8 cellular contexts compared by ENCODE assay signal in genomic region chr15:90099868-90100854, GRCh38. TPM values are rescaled to one million over a fixed set of nuclear protein-coding genes. Genes with fewer than 3 reads are reported as not detected.
A peak's percentile ranks its signal among the peaks of the same experiment; 100 is the strongest.
DNase-seq lines count a peak whose midpoint lies in the region; ATAC-seq and TF ChIP-seq lines count a peak whose summit lies in the region.

No MANE protein-coding gene starts in this region.

- H3K4me1 Mint-ChIP-seq in activated CD8-positive, alpha-beta T cell treated with anti-CD3 and anti-CD28 coated beads, Interleukin-2, amount 10 ng/mL, durations not matched to agents 7 days and 5 days (ENCODE audit: low read depth) = peaks cover 72% of the 10 kb centered on the region

- peaks cover 44% of the 10 kb centered on the region for H3K36me3 Mint-ChIP-seq in activated CD8-positive, alpha-beta T cell treated with anti-CD3 and anti-CD28 coated beads, Interleukin-2, amount 10 ng/mL, durations not matched to agents 7 days and 5 days (ENCODE audit: low read depth)

- in situ Hi-C loops in gastrocnemius medialis (cut with MboI; ENCODE audit: low sequenced_read_pairs in 4 of 4) = loop anchor here in 3 of 4 donors (25.0 kb wide), 1 partner anchor 338 kb away; the partner anchor contains the start of gene MESP1 (in 3 of the 3)

- peaks cover 61% of the 10 kb centered on the region for H4K20me1 ChIP-seq in BLaER1

- H3K27me3 Mint-ChIP-seq in activated CD8-positive, alpha-beta T cell treated with anti-CD3 and anti-CD28 coated beads, Interleukin-2, amount 10 ng/mL, durations not matched to agents 7 days and 5 days (ENCODE audit: low read depth) = peaks cover 2% of the 10 kb centered on the region

- CTCF ChIA-PET in activated CD8-positive, alpha-beta T cell treated with anti-CD3 and anti-CD28 coated beads, Interleukin-2, amount 10 ng/mL, durations not matched to agents 7 days and 5 days (lab: Charles Lee) = interaction anchor here (0.8 to 5.8 kb wide), 12 partner anchors 13 to 832 kb away, joined by 3 to 40 read pairs (median 4); partner anchors contain the start of gene HDDC3

- H3K36me3 ChIP-seq in BLaER1 (peaks cover 18% of the 10 kb centered on the region), heart left ventricle (peaks cover 0 to 6% (median 0%) of the 10 kb centered on the region in 9 donors), gastrocnemius medialis (no peaks in the 10 kb centered on the region)

- ATAC-seq in activated CD8-positive, alpha-beta T cell treated with anti-CD3 and anti-CD28 coated beads, Interleukin-2, amount 10 ng/mL, durations not matched to agents 7 days and 5 days = no peak
- ATAC-seq in heart left ventricle (peak in 1 of 4 donors; percentile 16), gastrocnemius medialis (peak in 1 of 2 donors; percentile 7), GM18873 (IDR thresholded peaks at IDR 0.05; ENCODE audit: low FRiP score, unreplicated experiment) (no peak), GM18520 (IDR thresholded peaks at IDR 0.05; ENCODE audit: unreplicated experiment) (no peak)

- H3K27me3 ChIP-seq in BLaER1 (0 out of 2 replicates have a peak, but pooled peaks cover 7% of the 10 kb centered on the region), heart left ventricle (no peaks in the 10 kb centered on the region), gastrocnemius medialis (no peaks in the 10 kb centered on the region)

- H3K4me2 ChIP-seq in BLaER1 = peak overlapping the region; percentile 100

- peak overlapping the region; percentile 93 for H3K4me3 Mint-ChIP-seq in activated CD8-positive, alpha-beta T cell treated with anti-CD3 and anti-CD28 coated beads, Interleukin-2, amount 10 ng/mL, durations not matched to agents 7 days and 5 days

- DNase-seq in H4 (ENCODE audit: low spot score) = peak; percentile 38
- DNase-seq in activated CD8-positive, alpha-beta T cell treated with anti-CD3 and anti-CD28 coated beads, Interleukin-2, amount 10 ng/mL, durations not matched to agents 7 days and 5 days = peak; percentile 50
- DNase-seq in heart left ventricle = peak in 1 of 5 donors; percentile 69
- DNase-seq in gastrocnemius medialis = peak in 1 of 2 donors; percentile 78
- DNase-seq in ureter (ENCODE audit: low spot score) = no peak

- H3K4me3 ChIP-seq in BLaER1 (peak overlapping the region; percentile 93), heart left ventricle (peak overlapping the region in 11 of 12 donors; percentile 70 to 98 (median 93)), gastrocnemius medialis (peak overlapping the region in 1 of 4 donors; percentile 89)

- no peak for TF ChIP-seq POLR2A in heart left ventricle (IDR thresholded peaks at IDR 0.05)
- no peak for TF ChIP-seq POLR2A in gastrocnemius medialis (IDR thresholded peaks at IDR 0.05)

- H3K27ac Mint-ChIP-seq in activated CD8-positive, alpha-beta T cell treated with anti-CD3 and anti-CD28 coated beads, Interleukin-2, amount 10 ng/mL, durations not matched to agents 7 days and 5 days = peak overlapping the region; percentile 99

- intact Hi-C loops in heart left ventricle (cut with DNase I) = loop anchor here in 1 of 10 donors (5.0 kb wide), 1 partner anchor 122 kb away; no protein-coding TSS in a partner anchor
- intact Hi-C loops in gastrocnemius medialis (cut with DNase I; ENCODE audit: low total_unique reads) = loop anchor here (5.0 to 10.0 kb wide), 3 partner anchors 98 to 1188 kb away; partner anchors contain the start of genes MFGE8 and ZNF710

- no peak for TF ChIP-seq CTCF in heart left ventricle (IDR thresholded peaks at IDR 0.05)
- no peak for TF ChIP-seq CTCF in gastrocnemius medialis (IDR thresholded peaks at IDR 0.05 in 4 of 5, conservative IDR thresholded peaks at IDR 0.05 in 1 of 5)

- H3K9me3 ChIP-seq in BLaER1 (no peaks in the 10 kb centered on the region), heart left ventricle (no peaks in the 10 kb centered on the region), gastrocnemius medialis (no peaks in the 10 kb centered on the region)

- 46 to 64% (median 53%) methylated on average over 11 of the region's 11 CpGs for WGBS in heart left ventricle, 4 donors

- no peaks in the 10 kb centered on the region for H3K9me3 Mint-ChIP-seq in activated CD8-positive, alpha-beta T cell treated with anti-CD3 and anti-CD28 coated beads, Interleukin-2, amount 10 ng/mL, durations not matched to agents 7 days and 5 days (ENCODE audit: insufficient read depth)

- H3K27ac ChIP-seq in BLaER1 (peak overlapping the region; percentile 99), heart left ventricle (peak overlapping the region; percentile 91 to 100 (median 98)), gastrocnemius medialis (peak overlapping the region; percentile 94 to 100 (median 99))

- peaks cover 73% of the 10 kb centered on the region for H3K4me1 ChIP-seq in BLaER1
- H3K4me1 ChIP-seq in heart left ventricle = peaks cover 5 to 81% (median 59%) of the 10 kb centered on the region in 12 donors
- H3K4me1 ChIP-seq in gastrocnemius medialis = peaks cover 79 to 88% of the 10 kb centered on the region in 2 donors

- POLR2A ChIA-PET in activated CD8-positive, alpha-beta T cell treated with anti-CD3 and anti-CD28 coated beads, Interleukin-2, amount 10 ng/mL, durations not matched to agents 7 days and 5 days (lab: Charles Lee) = interaction anchor here (0.7 to 2.6 kb wide), 9 partner anchors 12 to 206 kb away, joined by 3 to 17 read pairs (median 4); partner anchors contain the start of genes AP3S2, CIB1, GDPGP1 and NGRN

- peak overlapping the region; percentile 99; the same call in 1 of the 2 replicates for H3K9ac ChIP-seq in BLaER1

RNA-seq across cellular contexts. Expression of gene IDH2, which starts 2.1 kb away (rescaled TPM):
- total RNA-seq in H4 (2014; rRNA removed; shearing (Covaris generic)) = 43.2 and 48.5 TPM in 2 replicates
- 100 to 1,000 TPM; 291 to 301 TPM for total RNA-seq in activated CD8-positive, alpha-beta T cell treated with anti-CD3 and anti-CD28 coated beads, Interleukin-2, amount 10 ng/mL, durations not matched to agents 7 days and 5 days
- total RNA-seq in heart left ventricle (1,000 to 10,000 TPM in 2 of 9 donors, 100 to 1,000 TPM in 7; 573 to 1,258 (median 787) TPM), gastrocnemius medialis (100 to 1,000 TPM; 349 to 547 (median 423) TPM), ureter (65.2 TPM)
- polyA plus RNA-seq in heart left ventricle = 100 to 1,000 TPM; 366 to 619 TPM
